In genomic region chr11:121376135-121376534, GRCh38 we compare ENCODE assay signal across 18 cellular contexts.
"Had no signal": no experiment of that assay in that cellular context is flagged by ENCODE, and none has a peak within 500 bp of the region (broad histone marks: within the 10 kb centered on the region; RNA-seq: fewer than 3 reads in every experiment).

No MANE protein-coding gene starts in this region.

- H3K27me3 Mint-ChIP-seq: activated naive CD8-positive, alpha-beta T cell treated with anti-CD3 and anti-CD28 coated beads, Interleukin-2, amount 50 U/mL, for 24 hours; progenitor cell of endocrine pancreas had no signal

- H3K36me3 Mint-ChIP-seq: activated CD8-positive, alpha-beta memory T cell treated with anti-CD3 and anti-CD28 coated beads, Interleukin-2, amount 10 ng/mL, durations not matched to agents 7 days and 5 days; immature natural killer cell had no signal

- DNase-seq: activated CD4-positive, alpha-beta T cell treated with anti-CD3 and anti-CD28 coated beads, Interleukin-2, amount 50 U/mL, for 4 hours; activated CD4-positive, CD25-positive, alpha-beta regulatory T cell treated with anti-CD3 and anti-CD28 coated beads, Interleukin-2, amount 50 U/mL, for 72 hours; activated CD8-positive, alpha-beta memory T cell treated with anti-CD3 and anti-CD28 coated beads, Interleukin-2, amount 10 ng/mL, durations not matched to agents 7 days and 5 days; activated naive CD4-positive, alpha-beta T cell treated with anti-CD3 and anti-CD28 coated beads for 36 hours; activated naive CD8-positive, alpha-beta T cell treated with anti-CD3 and anti-CD28 coated beads, Interleukin-2, amount 50 U/mL, for 24 hours; activated T-cell treated with anti-CD3 and anti-CD28 coated beads, Interleukin-2, amount 50 U/mL, for 1 hour; foreskin melanocyte; immature natural killer cell; nephron progenitor cell; small intestine; stimulated activated CD4-positive, alpha-beta T cell treated with anti-CD3 and anti-CD28 coated beads, Interleukin-4, amount 100 ng/mL, for 24 hours; stimulated activated naive CD4-positive, alpha-beta T cell; tibial artery had no signal

- H3K4me3 ChIP-seq: right atrium auricular region, tibial artery, vagina had no signal

- H3K27ac Mint-ChIP-seq: activated CD8-positive, alpha-beta memory T cell treated with anti-CD3 and anti-CD28 coated beads, Interleukin-2, amount 10 ng/mL, durations not matched to agents 7 days and 5 days; activated naive CD4-positive, alpha-beta T cell treated with anti-CD3 and anti-CD28 coated beads for 36 hours; activated naive CD8-positive, alpha-beta T cell treated with anti-CD3 and anti-CD28 coated beads, Interleukin-2, amount 50 U/mL, for 24 hours; activated T-helper 2 cell treated with anti-CD3 and anti-CD28 coated beads, Interferon-gamma antibody, Interleukin-2, Interleukin-4, amounts not matched to agents 10 μg/mL and 5 μg/mL and 100 μg/mL, durations not matched to agents 14 hours and 24 hours and 36 hours; immature natural killer cell; nephron progenitor cell; progenitor cell of endocrine pancreas had no signal

- H3K4me3 Mint-ChIP-seq: activated CD8-positive, alpha-beta memory T cell treated with anti-CD3 and anti-CD28 coated beads, Interleukin-2, amount 10 ng/mL, durations not matched to agents 7 days and 5 days; activated naive CD4-positive, alpha-beta T cell treated with anti-CD3 and anti-CD28 coated beads for 36 hours; activated naive CD8-positive, alpha-beta T cell treated with anti-CD3 and anti-CD28 coated beads, Interleukin-2, amount 50 U/mL, for 24 hours; immature natural killer cell; nephron progenitor cell had no signal

- ATAC-seq: activated CD8-positive, alpha-beta memory T cell treated with anti-CD3 and anti-CD28 coated beads, Interleukin-2, amount 10 ng/mL, durations not matched to agents 7 days and 5 days; activated naive CD8-positive, alpha-beta T cell treated with anti-CD3 and anti-CD28 coated beads, Interleukin-2, amount 50 U/mL, for 24 hours had no signal

- H3K9me3 Mint-ChIP-seq: activated naive CD4-positive, alpha-beta T cell treated with anti-CD3 and anti-CD28 coated beads for 36 hours; activated naive CD8-positive, alpha-beta T cell treated with anti-CD3 and anti-CD28 coated beads, Interleukin-2, amount 50 U/mL, for 24 hours; activated T-helper 2 cell treated with anti-CD3 and anti-CD28 coated beads, Interferon-gamma antibody, Interleukin-2, Interleukin-4, amounts not matched to agents 10 μg/mL and 5 μg/mL and 100 μg/mL, durations not matched to agents 14 hours and 24 hours and 36 hours; immature natural killer cell; nephron progenitor cell had no signal

- H3K27ac ChIP-seq: epithelial cell of prostate, right atrium auricular region, tibial artery, vagina had no signal

- H3K27me3 ChIP-seq: right atrium auricular region, vagina had no signal
